ENCODE assay signal across 1 cellular context in genomic region chr13:52128714-52129700, GRCh38.
A peak's percentile ranks its signal among the peaks of the same experiment; 100 is the strongest.
TF ChIP-seq lines count a peak whose summit lies in the region.

Gene NEK5 (minus strand): TSS chr13:52129073. CDS start chr13:52127482, 1,591 bp downstream.

TF ChIP-seq in HEK293, 187 proteins besides CTCF, POLR2A, EP300 and RAD21 (continued from another document):
- TF ChIP-seq ZBTB49 (tag by site-specific recombination; IDR thresholded peaks at IDR 0.05; ENCODE audit: low read depth): no peak
- no peak; the same call in 1 of the 2 replicates for TF ChIP-seq ZNF843 (tag by site-specific recombination; IDR thresholded peaks at IDR 0.05)
- TF ChIP-seq ZBTB11 (tag by site-specific recombination; conservative IDR thresholded peaks at IDR 0.05; ENCODE audit: low read depth): no peak
- TF ChIP-seq ZNF501 (tag by site-specific recombination; IDR thresholded peaks at IDR 0.05): peak; percentile 49; the same call in 1 of the 2 replicates
- no peak for TF ChIP-seq ZNF626 (tag by site-specific recombination; IDR thresholded peaks at IDR 0.05)
- no peak for TF ChIP-seq ZNF530 (tag by site-specific recombination; IDR thresholded peaks at IDR 0.05; ENCODE audit: low read depth)
- no peak for TF ChIP-seq ZBTB1 (tag by site-specific recombination; IDR thresholded peaks at IDR 0.05)
- TF ChIP-seq BCL6B (tag by site-specific recombination; IDR thresholded peaks at IDR 0.05): no peak
- no peak for TF ChIP-seq ZNF513 (tag by site-specific recombination; IDR thresholded peaks at IDR 0.05)
TF ChIP-seq in HEK293: peak in this region for 33.
